Comparison of ENCODE assay signal across 28 cellular contexts in the genomic region with DNA sequence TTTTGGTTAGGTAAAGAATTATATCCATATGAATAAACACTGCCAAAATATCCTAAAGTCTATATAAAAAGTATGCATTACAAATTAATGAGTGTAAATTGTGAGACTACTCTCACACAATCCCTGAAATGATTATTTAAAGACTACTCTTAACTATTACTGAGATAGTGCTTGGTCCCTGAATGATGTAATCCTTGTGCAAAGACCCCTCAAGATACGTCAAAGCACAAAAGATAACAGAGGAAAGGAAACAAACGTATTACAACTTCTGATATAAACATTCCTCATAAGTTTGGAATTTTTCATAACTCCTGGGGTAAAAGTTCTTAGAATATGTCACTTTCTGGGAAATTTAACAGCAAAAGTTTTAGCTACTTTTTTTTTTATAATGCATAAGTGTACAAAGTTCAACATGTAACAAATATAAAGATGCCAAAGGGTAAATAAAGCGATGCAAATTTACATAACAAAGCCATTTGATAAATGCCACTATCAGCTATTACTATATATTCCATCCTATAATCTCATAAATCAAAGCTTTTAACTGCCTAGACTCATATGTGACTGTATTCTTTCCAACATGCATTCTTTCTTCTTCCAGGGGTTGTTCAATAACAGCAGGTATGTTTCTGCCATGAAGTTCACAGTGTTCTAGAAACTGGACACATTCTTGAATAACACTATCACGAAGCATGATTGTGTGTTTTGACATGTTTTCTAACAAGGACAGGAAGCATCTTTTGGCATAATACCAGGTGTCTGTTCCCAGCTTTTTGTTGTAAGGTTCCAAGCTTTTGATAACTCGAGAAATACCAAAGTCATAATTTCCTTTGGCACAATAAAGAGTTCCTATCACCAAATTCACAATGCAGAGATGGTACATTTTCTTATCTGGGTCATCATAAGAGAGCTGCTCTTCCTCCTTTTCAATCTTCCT.
DNase-seq lines count a peak whose midpoint lies in the region; ATAC-seq and TF ChIP-seq lines count a peak whose summit lies in the region.
"Had no signal": no experiment of that assay in that cellular context is flagged by ENCODE, and none has a peak within 500 bp of the region (broad histone marks: within the 10 kb centered on the region; RNA-seq: fewer than 3 reads in every experiment).

No MANE protein-coding gene starts in this region.

- peaks cover 4% of the 10 kb centered on the region; the same call in 1 of the 2 replicates for H3K9me1 ChIP-seq in IMR-90 (ENCODE audit: insufficient read depth, low read length)

- no peaks in the 10 kb centered on the region for H3K27me3 Mint-ChIP-seq in activated T-helper 1 cell treated with anti-CD3 and anti-CD28 coated beads, Interleukin-12 subunit alpha, Interleukin-12 subunit beta, Interleukin-2, Interleukin-4 antibody, amounts not matched to agents 30 ng/mL and 10 ng/mL and 1 ng/mL, durations not matched to agents 14 hours and 24 hours and 36 hours (ENCODE audit: insufficient read depth)
- no peaks in the 10 kb centered on the region for H3K27me3 Mint-ChIP-seq in progenitor cell of endocrine pancreas
- H3K27me3 Mint-ChIP-seq: activated CD8-positive, alpha-beta memory T cell treated with anti-CD3 and anti-CD28 coated beads, Interleukin-2, amount 10 ng/mL, durations not matched to agents 7 days and 5 days; activated naive CD4-positive, alpha-beta T cell treated with anti-CD3 and anti-CD28 coated beads, Interleukin-2, amount 50 U/mL, for 24 hours; stimulated activated naive CD8-positive, alpha-beta T cell treated with anti-CD3 and anti-CD28 coated beads, Interleukin-15, amount 100 ng/mL, for 72 hours had no signal

- no peaks in the 10 kb centered on the region for H3K9me3 ChIP-seq in IMR-90 (ENCODE audit: control insufficient read depth, insufficient read depth, low read length)
- H3K9me3 ChIP-seq: gastroesophageal sphincter, left lung, tibial artery had no signal

- intact Hi-C loops in IMR-90 (cut with micrococcal nuclease): loop anchor here (5.0 kb wide), 2 partner anchors 67 to 213 kb away; a partner anchor contains a TSS
- intact Hi-C loops in activated T-helper 1 cell treated with anti-CD3 and anti-CD28 coated beads, Interleukin-12 subunit alpha, Interleukin-12 subunit beta, Interleukin-2, Interleukin-4 antibody, amounts not matched to agents 30 ng/mL and 10 ng/mL and 1 ng/mL, durations not matched to agents 14 hours and 24 hours and 36 hours (cut with micrococcal nuclease): loop anchor here (5.0 to 10.0 kb wide), 4 partner anchors 48 to 642 kb away; a partner anchor contains a TSS

- in situ Hi-C loops in IMR-90 (cut with MboI; ENCODE audit: low sequenced_read_pairs): no loop called here

- POLR2A ChIA-PET in IMR-90 (lab: Charles Lee; ENCODE audit: unreplicated experiment): no interaction called here

- no peak overlapping the region for H4K91ac ChIP-seq in IMR-90 (ENCODE audit: insufficient read depth, low read depth, low read length)

- no peak overlapping the region for H2BK15ac ChIP-seq in IMR-90 (ENCODE audit: low read depth, low read length)

- H2AK9ac ChIP-seq in IMR-90 (replicated peaks; ENCODE audit: low read depth, low read length, poor library complexity): no peak overlapping the region

- H3K4me2 ChIP-seq in IMR-90 (ENCODE audit: low read depth, low read length): no peak overlapping the region
- H3K4me2 ChIP-seq: GM23338 had no signal

- H3K27ac ChIP-seq in IMR-90 (ENCODE audit: insufficient read depth, low read length) (no peak overlapping the region), epithelial cell of prostate (peak overlapping the region; percentile 49)
- H3K27ac ChIP-seq: gastroesophageal sphincter, left lung, tibial artery, WERI-Rb-1 had no signal

- no peaks in the 10 kb centered on the region for H4K20me1 ChIP-seq in IMR-90 (ENCODE audit: insufficient read depth, low read length)

- peaks cover 33% of the 10 kb centered on the region for H3K4me1 Mint-ChIP-seq in activated T-helper 1 cell treated with anti-CD3 and anti-CD28 coated beads, Interleukin-12 subunit alpha, Interleukin-12 subunit beta, Interleukin-2, Interleukin-4 antibody, amounts not matched to agents 30 ng/mL and 10 ng/mL and 1 ng/mL, durations not matched to agents 14 hours and 24 hours and 36 hours (ENCODE audit: low read depth)
- H3K4me1 Mint-ChIP-seq in progenitor cell of endocrine pancreas (ENCODE audit: low read depth): peaks cover 13% of the 10 kb centered on the region
- H3K4me1 Mint-ChIP-seq: GM23338 had no signal

- ATAC-seq in IMR-90 (ENCODE audit: low read depth): no peak
- ATAC-seq: activated CD8-positive, alpha-beta memory T cell treated with anti-CD3 and anti-CD28 coated beads, Interleukin-2, amount 10 ng/mL, durations not matched to agents 7 days and 5 days; esophagus mucosa; gastroesophageal sphincter; GM23338; left lung; natural killer cell; stimulated activated naive CD8-positive, alpha-beta T cell treated with anti-CD3 and anti-CD28 coated beads, Interleukin-15, amount 100 ng/mL, for 72 hours had no signal

- no peak for TF ChIP-seq RAD21 in IMR-90 (IDR thresholded peaks at IDR 0.05; ENCODE audit: low read length)

- H3K56ac ChIP-seq in IMR-90 (ENCODE audit: extremely low read depth, insufficient read depth, low read length): no peak overlapping the region

- H2BK120ac ChIP-seq in IMR-90 (ENCODE audit: low read depth, low read length): no peak overlapping the region

- H3K36me3 Mint-ChIP-seq in activated T-helper 1 cell treated with anti-CD3 and anti-CD28 coated beads, Interleukin-12 subunit alpha, Interleukin-12 subunit beta, Interleukin-2, Interleukin-4 antibody, amounts not matched to agents 30 ng/mL and 10 ng/mL and 1 ng/mL, durations not matched to agents 14 hours and 24 hours and 36 hours (ENCODE audit: low read depth): peaks cover 3% of the 10 kb centered on the region
- peaks cover 10% of the 10 kb centered on the region for H3K36me3 Mint-ChIP-seq in progenitor cell of endocrine pancreas (ENCODE audit: insufficient read depth)

- H2BK20ac ChIP-seq in IMR-90 (ENCODE audit: low read depth, low read length): no peak overlapping the region

- peaks cover 5% of the 10 kb centered on the region for H3K9me3 Mint-ChIP-seq in activated T-helper 1 cell treated with anti-CD3 and anti-CD28 coated beads, Interleukin-12 subunit alpha, Interleukin-12 subunit beta, Interleukin-2, Interleukin-4 antibody, amounts not matched to agents 30 ng/mL and 10 ng/mL and 1 ng/mL, durations not matched to agents 14 hours and 24 hours and 36 hours
- peaks cover 12% of the 10 kb centered on the region for H3K9me3 Mint-ChIP-seq in progenitor cell of endocrine pancreas (ENCODE audit: low read depth)
- H3K9me3 Mint-ChIP-seq: natural killer cell had no signal

- no peak overlapping the region for H3K18ac ChIP-seq in IMR-90 (ENCODE audit: low read depth, low read length)

- H3K9ac ChIP-seq in IMR-90 (ENCODE audit: low read depth, low read length): no peak overlapping the region

- TF ChIP-seq CTCF in IMR-90 (conservative IDR thresholded peaks at IDR 0.05; ENCODE audit: low read depth, low read length) (no peak), progenitor cell of endocrine pancreas (IDR thresholded peaks at IDR 0.05; ENCODE audit: unreplicated experiment) (no peak)

- no peaks in the 10 kb centered on the region for H3K4me1 ChIP-seq in IMR-90 (ENCODE audit: control insufficient read depth, insufficient read depth, low read length)

- H3K27me3 ChIP-seq in IMR-90 (ENCODE audit: control insufficient read depth, insufficient read depth, low read length): no peaks in the 10 kb centered on the region
- H3K27me3 ChIP-seq: gastroesophageal sphincter, left lung, tibial artery had no signal

- peak overlapping the region; percentile 95 for H3K4me3 Mint-ChIP-seq in activated T-helper 1 cell treated with anti-CD3 and anti-CD28 coated beads, Interleukin-12 subunit alpha, Interleukin-12 subunit beta, Interleukin-2, Interleukin-4 antibody, amounts not matched to agents 30 ng/mL and 10 ng/mL and 1 ng/mL, durations not matched to agents 14 hours and 24 hours and 36 hours
- H3K4me3 Mint-ChIP-seq in progenitor cell of endocrine pancreas (ENCODE audit: low read depth): peak overlapping the region; percentile 34
- H3K4me3 Mint-ChIP-seq: activated CD8-positive, alpha-beta memory T cell treated with anti-CD3 and anti-CD28 coated beads, Interleukin-2, amount 10 ng/mL, durations not matched to agents 7 days and 5 days; stimulated activated naive CD8-positive, alpha-beta T cell treated with anti-CD3 and anti-CD28 coated beads, Interleukin-15, amount 100 ng/mL, for 72 hours had no signal

- H2BK5ac ChIP-seq in IMR-90 (ENCODE audit: low read depth, low read length, poor library complexity, severe bottlenecking): no peak overlapping the region

- CTCF ChIA-PET in IMR-90 (lab: Yijun Ruan, JAX): interaction anchor here (0.5 kb wide), 1 partner anchor 380 kb away, joined by 4 read pairs; no protein-coding TSS in a partner anchor

- no peaks in the 10 kb centered on the region for H3K36me3 ChIP-seq in IMR-90 (ENCODE audit: control insufficient read depth, insufficient read depth, low read length)
- H3K36me3 ChIP-seq: gastroesophageal sphincter, left lung, tibial artery, WERI-Rb-1 had no signal

- no peak overlapping the region for H3K4me3 ChIP-seq in IMR-90 (ENCODE audit: insufficient read depth, low read depth, low read length)
- H3K4me3 ChIP-seq: gastroesophageal sphincter, GM23338, left lung, tibial artery had no signal

- H2AFZ ChIP-seq in IMR-90 (replicated peaks; ENCODE audit: low read length, poor library complexity): no peak overlapping the region
- H2AFZ ChIP-seq: GM23338 had no signal

- TF ChIP-seq POLR2A in IMR-90 (IDR thresholded peaks at IDR 0.05; ENCODE audit: low read depth, low read length): no peak

- no peak overlapping the region for H2AK5ac ChIP-seq in IMR-90 (ENCODE audit: low read depth, low read length)

- 0 out of 4 replicates have a peak, but pooled peaks cover 0 to 4% of the 10 kb centered on the region in 2 experiments for H3K79me1 ChIP-seq in IMR-90 (ENCODE audit: low read depth in 1 of 2, low read length in 2 of 2)

- no peak overlapping the region for H3K14ac ChIP-seq in IMR-90 (replicated peaks; ENCODE audit: low read depth, low read length)

- no peak overlapping the region for H4K8ac ChIP-seq in IMR-90 (ENCODE audit: low read depth in 2 of 2, low read length in 2 of 2)

- H3K4ac ChIP-seq in IMR-90 (ENCODE audit: low read depth, low read length): no peak overlapping the region

- TSS peak; percentile 45 for BruUV-seq in IMR-90 (replicated peaks; lab: Mats Ljungman, UMichigan)

- DNase-seq in IMR-90 (peak; percentile 65), epithelial cell of prostate (ENCODE audit: low read depth, low spot score) (no peak), progenitor cell of endocrine pancreas (ENCODE audit: low spot score, unreplicated experiment) (no peak), SW 1271 (lab: John Stamatoyannopoulos, UW) (no peak), NCI-H1930 (lab: John Stamatoyannopoulos, UW) (no peak), RPMI8226 (no peak), SIG-M5 treated with dmso at 0.1 percent for 504 hours (lab: John Stamatoyannopoulos, UW; ENCODE audit: unreplicated experiment) (no peak)
- DNase-seq in activated T-helper 1 cell treated with anti-CD3 and anti-CD28 coated beads, Interleukin-12 subunit alpha, Interleukin-12 subunit beta, Interleukin-2, Interleukin-4 antibody, amounts not matched to agents 30 ng/mL and 10 ng/mL and 1 ng/mL, durations not matched to agents 14 hours and 24 hours and 36 hours (ENCODE audit: low spot score): no peak
- DNase-seq: activated CD4-positive, alpha-beta T cell treated with anti-CD3 and anti-CD28 coated beads, Interleukin-2, amount 50 U/mL, for 1 hour; activated CD8-positive, alpha-beta memory T cell treated with anti-CD3 and anti-CD28 coated beads, Interleukin-2, amount 10 ng/mL, durations not matched to agents 7 days and 5 days; aorta; DMS153; effector CD8-positive, alpha-beta T cell; hypothalamus; Karpas-422; left lung; MV-4-11; natural killer cell; NCI-H1694; NCI-H2171; NCI-H526; stimulated activated naive CD8-positive, alpha-beta T cell treated with anti-CD3 and anti-CD28 coated beads, Interleukin-15, amount 100 ng/mL, for 72 hours; tibial artery; WERI-Rb-1 had no signal

- H3K27ac Mint-ChIP-seq in activated T-helper 1 cell treated with anti-CD3 and anti-CD28 coated beads, Interleukin-12 subunit alpha, Interleukin-12 subunit beta, Interleukin-2, Interleukin-4 antibody, amounts not matched to agents 30 ng/mL and 10 ng/mL and 1 ng/mL, durations not matched to agents 14 hours and 24 hours and 36 hours: no peak overlapping the region
- no peak overlapping the region for H3K27ac Mint-ChIP-seq in progenitor cell of endocrine pancreas
- H3K27ac Mint-ChIP-seq: activated naive CD4-positive, alpha-beta T cell treated with anti-CD3 and anti-CD28 coated beads, Interleukin-2, amount 50 U/mL, for 24 hours; GM23338 had no signal

- H4K5ac ChIP-seq in IMR-90 (ENCODE audit: low read depth, low read length): no peak overlapping the region

- WGBS in IMR-90 (ENCODE audit: extremely low coverage in 2 of 2, insufficient read length in 1 of 2), 2 experiments: no CpG with 5 or more reads among the region's 5 CpGs

- dilution Hi-C loops in IMR-90 (cut with HindIII; ENCODE audit: low sequenced_read_pairs, unreplicated experiment): no loop called here

- no peak overlapping the region for H3K23ac ChIP-seq in IMR-90 (ENCODE audit: low read depth, low read length)
